Comparison of ENCODE assay signal across 28 cellular contexts in genomic region chr1:147053269-147053668, GRCh38.
"Had no signal": no experiment of that assay in that cellular context is flagged by ENCODE, and none has a peak within 500 bp of the region (broad histone marks: within the 10 kb centered on the region; RNA-seq: fewer than 3 reads in every experiment).

No MANE protein-coding gene starts in this region.

- H3K27ac Mint-ChIP-seq: dendritic cell treated with granulocyte-macrophage colony-stimulating factor and Interleukin-4, amounts not matched to agents 40 ng/mL and 50 ng/mL, for 4 days; endodermal cell; natural killer cell treated with Interleukin-12 subunit alpha and Interleukin-12 subunit beta and Interleukin-15 and Interleukin-18, amount 100 ng/mL, for 72 hours; progenitor cell of endocrine pancreas; type B pancreatic cell had no signal

- H3K9me3 Mint-ChIP-seq: natural killer cell treated with Interleukin-12 subunit alpha and Interleukin-12 subunit beta and Interleukin-15 and Interleukin-18, amount 100 ng/mL, for 72 hours; neural crest cell; type B pancreatic cell had no signal

- H3K27me3 ChIP-seq: colonic mucosa, gastrocnemius medialis, neutrophil, pancreas, right atrium auricular region, testis, tibial artery had no signal

- H3K27ac ChIP-seq: colonic mucosa, epithelial cell of prostate, gastrocnemius medialis, lower lobe of right lung, neutrophil, pancreas, right atrium auricular region, testis, tibial artery had no signal

- H3K4me1 ChIP-seq: colonic mucosa, gastrocnemius medialis, lower lobe of right lung, pancreas, right atrium auricular region, testis, tibial artery had no signal

- H3K36me3 Mint-ChIP-seq: type B pancreatic cell had no signal

- ATAC-seq: esophagus mucosa; gastrocnemius medialis; left ventricle myocardium superior; lower lobe of right lung; natural killer cell treated with Interleukin-12 subunit alpha and Interleukin-12 subunit beta and Interleukin-15 and Interleukin-18, amount 100 ng/mL, for 72 hours; pancreas; sciatic nerve; stimulated activated naive CD8-positive, alpha-beta T cell treated with anti-CD3 and anti-CD28 coated beads, Interleukin-15, Interleukin-2, amounts not matched to agents 100 U/mL and 50 U/mL, for 24 hours had no signal

- H3K4me1 Mint-ChIP-seq: endodermal cell, neural crest cell had no signal

- H3K9me3 ChIP-seq: colonic mucosa, gastrocnemius medialis, lower lobe of right lung, neutrophil, pancreas, right atrium auricular region, testis, tibial artery had no signal

- H3K4me3 Mint-ChIP-seq: dendritic cell treated with granulocyte-macrophage colony-stimulating factor and Interleukin-4, amounts not matched to agents 40 ng/mL and 50 ng/mL, for 4 days; endodermal cell; natural killer cell treated with Interleukin-12 subunit alpha and Interleukin-12 subunit beta and Interleukin-15 and Interleukin-18, amount 100 ng/mL, for 72 hours; neural crest cell; type B pancreatic cell had no signal

- H3K36me3 ChIP-seq: colonic mucosa, gastrocnemius medialis, lower lobe of right lung, neutrophil, pancreas, right atrium auricular region, tibial artery had no signal

- DNase-seq: colonic mucosa; effector CD8-positive, alpha-beta T cell; endodermal cell; foreskin fibroblast; gastrocnemius medialis; head of caudate nucleus; left ventricle myocardium superior; lower lobe of right lung; pancreas; stimulated activated CD4-positive, alpha-beta T cell treated with anti-CD3 and anti-CD28 coated beads, Interleukin-12 subunit alpha, Interleukin-12 subunit beta, amount 100 ng/mL, for 4 hours; stimulated activated CD4-positive, alpha-beta T cell treated with anti-CD3 and anti-CD28 coated beads, Interleukin-1b, Interleukin-23, amount 100 ng/mL, for 48 hours; stimulated activated CD4-positive, alpha-beta T cell treated with anti-CD3 and anti-CD28 coated beads, Interleukin-4, amount 100 ng/mL, for 1 hour; stimulated activated CD8-positive, alpha-beta memory T cell treated with anti-CD3 and anti-CD28 coated beads, Interleukin-4, amount 100 ng/mL, for 48 hours; stimulated activated naive CD8-positive, alpha-beta T cell treated with anti-CD3 and anti-CD28 coated beads, Interleukin-15, Interleukin-2, amounts not matched to agents 100 U/mL and 50 U/mL, for 24 hours; substantia nigra; testis; tibial artery had no signal

- H3K4me3 ChIP-seq: colonic mucosa, gastrocnemius medialis, lower lobe of right lung, pancreas, right atrium auricular region, smooth muscle cell, testis, tibial artery had no signal

- H3K4me2 ChIP-seq: smooth muscle cell had no signal

- H3K27me3 Mint-ChIP-seq: dendritic cell treated with granulocyte-macrophage colony-stimulating factor and Interleukin-4, amounts not matched to agents 40 ng/mL and 50 ng/mL, for 4 days had no signal
